In genomic region chr5:82018462-82018861, GRCh38 we compare ENCODE assay signal across 11 cellular contexts. TPM values are rescaled to one million over a fixed set of nuclear protein-coding genes. Genes with fewer than 3 reads are reported as not detected.
DNase-seq lines count a peak whose midpoint lies in the region; ATAC-seq, FAIRE-seq and TF ChIP-seq lines count a peak whose summit lies in the region.
"Had no signal": no experiment of that assay in that cellular context is flagged by ENCODE, and none has a peak within 500 bp of the region (broad histone marks: within the 10 kb centered on the region; RNA-seq: fewer than 3 reads in every experiment).

No MANE protein-coding gene starts in this region.

- no peak overlapping the region for H3K4me3 Mint-ChIP-seq in astrocyte (ENCODE audit: unreplicated experiment)

- H3K9ac ChIP-seq in astrocyte (ENCODE audit: low read length) (no peak overlapping the region), mesendoderm (ENCODE audit: low read length) (no peak overlapping the region)

- FAIRE-seq in astrocyte (lab: Jason Lieb, UNC) = no peak
- no peak for FAIRE-seq in D721Med (lab: Jason Lieb, UNC)
- FAIRE-seq: keratinocyte had no signal

- H3K27ac ChIP-seq in astrocyte (ENCODE audit: low read depth, low read length) (no peak overlapping the region), mesendoderm (ENCODE audit: low read depth, low read length) (no peak overlapping the region)

- H3K56ac ChIP-seq in mesendoderm (ENCODE audit: low read length) = no peak overlapping the region

- H3K27me3 Mint-ChIP-seq in astrocyte (ENCODE audit: low read depth, unreplicated experiment) = no peaks in the 10 kb centered on the region

- no peaks in the 10 kb centered on the region for H3K4me1 ChIP-seq in astrocyte (ENCODE audit: insufficient read depth, low read length)
- peaks cover 2% of the 10 kb centered on the region for H3K4me1 ChIP-seq in mesendoderm (ENCODE audit: control insufficient read depth, low read depth, low read length)

- H2AK5ac ChIP-seq in mesendoderm (ENCODE audit: low read length) = no peak overlapping the region

- TF ChIP-seq CTCF in astrocyte (IDR thresholded peaks at IDR 0.05; ENCODE audit: insufficient read depth, low read depth, low read length) (no peak), D721Med (IDR thresholded peaks at IDR 0.05; ENCODE audit: insufficient read depth, missing control alignments) (no peak)

- no peaks in the 10 kb centered on the region for H3K36me3 ChIP-seq in astrocyte (ENCODE audit: insufficient read depth, low read length)
- no peaks in the 10 kb centered on the region for H3K36me3 ChIP-seq in mesendoderm (ENCODE audit: control insufficient read depth, insufficient read depth, low read length)
- H3K36me3 ChIP-seq in H7 (replicated peaks; ENCODE audit: control insufficient read depth, insufficient read depth, low read length) = no peaks in the 10 kb centered on the region

- H3K4me3 ChIP-seq in astrocyte (ENCODE audit: insufficient read depth, low read depth, low read length) (no peak overlapping the region), mesendoderm (ENCODE audit: low read length) (no peak overlapping the region), H7 (ENCODE audit: insufficient read depth, low read depth, low read length) (no peak overlapping the region)

- H3K79me2 ChIP-seq in astrocyte (ENCODE audit: insufficient read depth, low read length) (no peaks in the 10 kb centered on the region), mesendoderm (ENCODE audit: control insufficient read depth, insufficient read depth, low read length) (no peaks in the 10 kb centered on the region)

- H3K18ac ChIP-seq in mesendoderm (ENCODE audit: low read length) = peak overlapping the region; percentile 40

- peak overlapping the region; percentile 50 for H3K27ac Mint-ChIP-seq in astrocyte (ENCODE audit: unreplicated experiment)

- no CpG with 5 or more reads among the region's 1 CpG for WGBS in mesendoderm (ENCODE audit: extremely low coverage, insufficient coverage, low lambda C conversion rate)

- in situ Hi-C loops in G401 (cut with HindIII; ENCODE audit: low sequenced_read_pairs) = no loop called here

- no peak overlapping the region for H3K4me2 ChIP-seq in astrocyte (ENCODE audit: low read length)
- H3K4me2 ChIP-seq in mesendoderm (ENCODE audit: low read length) = no peak overlapping the region

- no peak overlapping the region for H4K8ac ChIP-seq in mesendoderm (ENCODE audit: low read depth, low read length)

- H3K4me1 Mint-ChIP-seq in astrocyte (ENCODE audit: low read depth, unreplicated experiment) = peaks cover 13% of the 10 kb centered on the region

- H3K9me3 Mint-ChIP-seq in astrocyte (ENCODE audit: unreplicated experiment) = peaks cover 6% of the 10 kb centered on the region

- ATAC-seq in GM21360 (IDR thresholded peaks at IDR 0.05; ENCODE audit: unreplicated experiment) (no peak), GM21723 (IDR thresholded peaks at IDR 0.05; ENCODE audit: unreplicated experiment) (no peak)

- H4K20me1 ChIP-seq in astrocyte (ENCODE audit: insufficient read depth, low read length) = no peaks in the 10 kb centered on the region

- no peaks in the 10 kb centered on the region for H3K79me1 ChIP-seq in mesendoderm (ENCODE audit: low read length)

- H2BK15ac ChIP-seq in mesendoderm (replicated peaks; ENCODE audit: low read depth) = no peak overlapping the region

- DNase-seq in G401 (ENCODE audit: low spot score) (peak; percentile 71), NCI-H446 (lab: John Stamatoyannopoulos, UW) (peak; percentile 50 to 81), astrocyte (ENCODE audit: low read depth) (peak; percentile 8), mesendoderm (no peak), D721Med (ENCODE audit: insufficient read length, low spot score) (no peak), H7 (no peak)
- DNase-seq: effector memory CD4-positive, alpha-beta T cell; NCI-H1048 had no signal

- no peaks in the 10 kb centered on the region for H3K9me3 ChIP-seq in astrocyte (ENCODE audit: insufficient read depth, low read depth, low read length)

- H3K36me3 Mint-ChIP-seq in astrocyte (ENCODE audit: low read depth, unreplicated experiment) = peaks cover 8% of the 10 kb centered on the region

- H3K4ac ChIP-seq in mesendoderm (ENCODE audit: low read depth, low read length) = no peak overlapping the region

- H2AFZ ChIP-seq in astrocyte (ENCODE audit: low read depth, low read length) = no peak overlapping the region

- no peak overlapping the region for H4K5ac ChIP-seq in mesendoderm (ENCODE audit: low read length)

- no peak overlapping the region for H2BK120ac ChIP-seq in mesendoderm (ENCODE audit: low read depth, low read length)

- H3K27me3 ChIP-seq in astrocyte (ENCODE audit: insufficient read depth, low read length) = no peaks in the 10 kb centered on the region
- no peaks in the 10 kb centered on the region for H3K27me3 ChIP-seq in mesendoderm (ENCODE audit: insufficient read depth, low read length, poor library complexity)
- no peaks in the 10 kb centered on the region for H3K27me3 ChIP-seq in H7 (ENCODE audit: control insufficient read depth, insufficient read depth, low read length)

- H2BK5ac ChIP-seq in mesendoderm (ENCODE audit: low read length) = no peak overlapping the region

- H3K23ac ChIP-seq in mesendoderm (ENCODE audit: low read length) = no peak overlapping the region

RNA-seq across cellular contexts. Expression of gene ATG10, which starts 46.6 kb away (rescaled TPM):
- total RNA-seq in G401 (2014; rRNA removed; shearing (Covaris generic)) = 16.1 and 29.3 TPM in 2 replicates
- total RNA-seq in astrocyte = 4.3 and 4.6 TPM in 2 replicates
- 7.5 TPM for polyA plus RNA-seq in mesendoderm (2013, experiment 1 of 2)
- polyA plus RNA-seq in mesendoderm (2013, experiment 2 of 2) = 6.5 TPM
- total RNA-seq in H7 (2014; rRNA removed; shearing (Covaris generic)) = 26.8 and 34.5 TPM in 2 replicates

Comparison
In these comparisons a context has a peak if more than half of its experiments do, and no peak if none do; other contexts are left out.
1. DNase-seq: peak in G401 (single experiment), NCI-H446 (2 of 2) and astrocyte (single experiment); none in mesendoderm (single experiment), D721Med (single experiment) and H7 (single experiment).